In the genomic region with DNA sequence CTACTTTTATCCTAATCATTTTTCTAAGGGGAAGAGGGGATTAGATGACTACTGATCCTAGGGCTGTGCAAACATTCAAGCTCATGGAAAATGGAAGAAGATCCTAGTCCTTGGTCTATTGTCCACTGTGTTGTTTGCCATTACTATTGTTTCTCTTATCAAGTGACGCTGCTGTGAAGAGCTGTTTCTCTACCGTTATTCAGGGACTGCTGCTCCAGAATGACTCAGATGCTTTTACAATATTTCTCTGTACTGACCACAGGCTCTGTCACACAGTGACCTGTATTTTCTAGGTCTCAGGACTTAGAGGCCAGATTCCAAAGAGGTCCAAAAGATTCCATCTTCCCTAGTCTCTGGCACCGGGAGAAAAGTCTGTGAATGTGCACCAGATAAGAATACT, we compare ENCODE assay signal across 14 cellular contexts.
"Had no signal": no experiment of that assay in that cellular context is flagged by ENCODE, and none has a peak within 500 bp of the region (broad histone marks: within the 10 kb centered on the region; RNA-seq: fewer than 3 reads in every experiment).

No MANE protein-coding gene starts in this region.

- H3K27me3 ChIP-seq: body of pancreas, neural progenitor cell, pancreas, tibial artery, vagina had no signal

- H3K4me3 ChIP-seq: body of pancreas, neural progenitor cell, pancreas, tibial artery, vagina had no signal

- H3K27ac ChIP-seq: body of pancreas, neural progenitor cell, pancreas, tibial artery, vagina, VCaP had no signal

- H3K9ac ChIP-seq: neural progenitor cell had no signal

- DNase-seq: activated CD8-positive, alpha-beta memory T cell treated with anti-CD3 and anti-CD28 coated beads, Interleukin-2, amount 50 U/mL, for 48 hours; activated CD8-positive, alpha-beta T cell treated with anti-CD3 and anti-CD28 coated beads for 36 hours; activated naive CD4-positive, alpha-beta T cell treated with anti-CD3 and anti-CD28 coated beads for 36 hours; body of pancreas; effector memory CD4-positive, alpha-beta T cell; hippocampal formation; kidney glomerular epithelial cell; pancreas; tibial artery had no signal

- H3K9me3 ChIP-seq: body of pancreas, pancreas, vagina had no signal

- H3K27ac Mint-ChIP-seq: activated CD8-positive, alpha-beta T cell treated with anti-CD3 and anti-CD28 coated beads for 36 hours; activated naive CD4-positive, alpha-beta T cell treated with anti-CD3 and anti-CD28 coated beads for 36 hours; mesothelial cell of epicardium had no signal

- H3K4me3 Mint-ChIP-seq: activated CD8-positive, alpha-beta T cell treated with anti-CD3 and anti-CD28 coated beads for 36 hours; activated naive CD4-positive, alpha-beta T cell treated with anti-CD3 and anti-CD28 coated beads for 36 hours; central memory CD8-positive, alpha-beta T cell; mesothelial cell of epicardium; neural progenitor cell had no signal

- H3K36me3 ChIP-seq: neural progenitor cell, pancreas, tibial artery, vagina had no signal

- H3K4me1 Mint-ChIP-seq: central memory CD8-positive, alpha-beta T cell; mesothelial cell of epicardium had no signal

- H3K36me3 Mint-ChIP-seq: mesothelial cell of epicardium had no signal

- FAIRE-seq: pancreas had no signal

- H3K9me3 Mint-ChIP-seq: activated CD8-positive, alpha-beta T cell treated with anti-CD3 and anti-CD28 coated beads for 36 hours; activated naive CD4-positive, alpha-beta T cell treated with anti-CD3 and anti-CD28 coated beads for 36 hours; central memory CD8-positive, alpha-beta T cell had no signal

- H3K27me3 Mint-ChIP-seq: activated CD8-positive, alpha-beta T cell treated with anti-CD3 and anti-CD28 coated beads for 36 hours had no signal

- H2AFZ ChIP-seq: neural progenitor cell had no signal

- ATAC-seq: activated CD8-positive, alpha-beta T cell treated with anti-CD3 and anti-CD28 coated beads for 36 hours; body of pancreas; pancreas had no signal

- H3K4me2 ChIP-seq: neural progenitor cell had no signal

- H3K4me1 ChIP-seq: body of pancreas, pancreas, tibial artery, vagina had no signal
